13 cellular contexts compared by ENCODE assay signal in genomic region chr5:23084815-23085214, GRCh38.
A peak's percentile ranks its signal among the peaks of the same experiment; 100 is the strongest.
DNase-seq lines count a peak whose midpoint lies in the region; ATAC-seq and TF ChIP-seq lines count a peak whose summit lies in the region.
"Had no signal": no experiment of that assay in that cellular context is flagged by ENCODE, and none has a peak within 500 bp of the region (broad histone marks: within the 10 kb centered on the region; RNA-seq: fewer than 3 reads in every experiment).

No MANE protein-coding gene starts in this region.

- no peaks in the 10 kb centered on the region for H3K36me3 ChIP-seq in Loucy (ENCODE audit: insufficient read depth, low read length)
- H3K36me3 ChIP-seq in endodermal cell (ENCODE audit: control insufficient read depth, insufficient read depth, low read length) = no peaks in the 10 kb centered on the region
- H3K36me3 ChIP-seq: spleen had no signal

- DNase-seq in SKM-1 treated with dmso at 0.1 percent for 144 hours (lab: John Stamatoyannopoulos, UW; ENCODE audit: unreplicated experiment) (peak; percentile 1), SKM-1 (lab: John Stamatoyannopoulos, UW; ENCODE audit: unreplicated experiment) (no peak), RPMI8226 (peak; percentile 15), NCI-H1930 (lab: John Stamatoyannopoulos, UW) (no peak), endodermal cell (no peak)
- no peak for DNase-seq in stimulated activated CD4-positive, alpha-beta T cell treated with anti-CD3 and anti-CD28 coated beads, Interleukin-2, amount 100 ng/mL, for 48 hours
- no peak for DNase-seq in activated T-cell treated with anti-CD3 and anti-CD28 coated beads, Interleukin-2, amount 50 U/mL, for 72 hours
- DNase-seq: activated CD4-positive, alpha-beta T cell treated with anti-CD3 and anti-CD28 coated beads for 1 hour; effector memory CD4-positive, alpha-beta T cell; glutamatergic neuron; left ventricle myocardium superior; spleen had no signal

- H3F3A ChIP-seq in Loucy (ENCODE audit: low read depth) = no peaks in the 10 kb centered on the region

- 72 to 90% methylated on average over 1 to 3 of the region's 3 CpGs for WGBS in endodermal cell (ENCODE audit: insufficient coverage in 1 of 2, insufficient read length in 1 of 2), 2 experiments

- no peak overlapping the region for H3K4me2 ChIP-seq in Loucy (ENCODE audit: low read depth, low read length, poor library complexity, severe bottlenecking)

- no peaks in the 10 kb centered on the region for H3K4me1 ChIP-seq in Loucy (ENCODE audit: insufficient read depth, low read length, poor library complexity, severe bottlenecking)
- no peaks in the 10 kb centered on the region for H3K4me1 ChIP-seq in endodermal cell (ENCODE audit: control insufficient read depth, insufficient read depth, low read length)
- H3K4me1 ChIP-seq: spleen had no signal

- H3K27ac ChIP-seq in endodermal cell (ENCODE audit: low read depth, low read length) = no peak overlapping the region
- H3K27ac ChIP-seq: spleen had no signal

- H4K20me1 ChIP-seq in Loucy (ENCODE audit: insufficient read depth, low read length, poor library complexity, severe bottlenecking) = no peaks in the 10 kb centered on the region

- no peaks in the 10 kb centered on the region for H3K79me2 ChIP-seq in Loucy (ENCODE audit: insufficient read depth, low read length)

- no peaks in the 10 kb centered on the region for H3K27me3 Mint-ChIP-seq in activated T-cell treated with anti-CD3 and anti-CD28 coated beads, Interleukin-2, amount 50 U/mL, for 72 hours (ENCODE audit: low read depth)
- H3K27me3 Mint-ChIP-seq in endodermal cell (ENCODE audit: insufficient read depth) = no peaks in the 10 kb centered on the region

- no peak overlapping the region for H3K4me3 ChIP-seq in Loucy (ENCODE audit: low read length, poor library complexity, severe bottlenecking)
- H3K4me3 ChIP-seq in endodermal cell (ENCODE audit: low read length) = no peak overlapping the region
- H3K4me3 ChIP-seq: spleen had no signal

- no peaks in the 10 kb centered on the region for H3K9me2 ChIP-seq in Loucy (replicated peaks; ENCODE audit: low read depth, low read length)

- no peaks in the 10 kb centered on the region for H3K4me1 Mint-ChIP-seq in activated T-cell treated with anti-CD3 and anti-CD28 coated beads, Interleukin-2, amount 50 U/mL, for 72 hours (ENCODE audit: low read depth)
- no peaks in the 10 kb centered on the region for H3K4me1 Mint-ChIP-seq in endodermal cell

- TF ChIP-seq CTCF in Loucy (conservative IDR thresholded peaks at IDR 0.05; ENCODE audit: low read length) (no peak), endodermal cell (conservative IDR thresholded peaks at IDR 0.05) (no peak)

- H3K9ac ChIP-seq in Loucy (ENCODE audit: low read depth, low read length, poor library complexity, severe bottlenecking) = no peak overlapping the region
- no peak overlapping the region for H3K9ac ChIP-seq in endodermal cell (ENCODE audit: extremely low read depth, low read length, poor library complexity, severe bottlenecking)

- H3K27me3 ChIP-seq in Loucy (ENCODE audit: insufficient read depth, low read length, poor library complexity, severe bottlenecking) (no peaks in the 10 kb centered on the region), endodermal cell (ENCODE audit: control insufficient read depth, insufficient read depth, low read length, poor library complexity, severe bottlenecking) (no peaks in the 10 kb centered on the region)
- H3K27me3 ChIP-seq: spleen had no signal

- peaks cover 5 to 13% of the 10 kb centered on the region in 2 donors for H3K9me3 Mint-ChIP-seq in activated T-cell treated with anti-CD3 and anti-CD28 coated beads, Interleukin-2, amount 50 U/mL, for 72 hours
- H3K9me3 Mint-ChIP-seq in endodermal cell = no peaks in the 10 kb centered on the region

- no peak overlapping the region for H3K4me3 Mint-ChIP-seq in activated T-cell treated with anti-CD3 and anti-CD28 coated beads, Interleukin-2, amount 50 U/mL, for 72 hours
- H3K4me3 Mint-ChIP-seq in endodermal cell = no peak overlapping the region

- ATAC-seq in activated T-cell treated with anti-CD3 and anti-CD28 coated beads, Interleukin-2, amount 50 U/mL, for 72 hours (replicated peaks in 1 of 2) = no peak
- ATAC-seq: left ventricle myocardium superior had no signal

- H3K36me3 Mint-ChIP-seq in activated T-cell treated with anti-CD3 and anti-CD28 coated beads, Interleukin-2, amount 50 U/mL, for 72 hours (ENCODE audit: insufficient read depth in 2 of 2) = no peaks in the 10 kb centered on the region
- H3K36me3 Mint-ChIP-seq in endodermal cell (ENCODE audit: low read depth) = no peaks in the 10 kb centered on the region

- no peaks in the 10 kb centered on the region for H3K9me3 ChIP-seq in Loucy (ENCODE audit: insufficient read depth, low read depth, low read length)
- H3K9me3 ChIP-seq in endodermal cell (ENCODE audit: control insufficient read depth, low read length) = no peaks in the 10 kb centered on the region

- H2AFZ ChIP-seq in Loucy (ENCODE audit: low read length) = peak overlapping the region; percentile 9; the same call in 1 of the 2 replicates

- H3K27ac Mint-ChIP-seq in activated T-cell treated with anti-CD3 and anti-CD28 coated beads, Interleukin-2, amount 50 U/mL, for 72 hours = no peak overlapping the region
- no peak overlapping the region for H3K27ac Mint-ChIP-seq in endodermal cell

Comparison
In these comparisons a context has a peak if more than half of its experiments do, and no peak if none do; other contexts are left out.
1. DNase-seq: peak in SKM-1 treated with dmso at 0.1 percent for 144 hours (single experiment) and RPMI8226 (single experiment); none in SKM-1 (single experiment), NCI-H1930 (0 of 2), stimulated activated CD4-positive, alpha-beta T cell treated with anti-CD3 and anti-CD28 coated beads, Interleukin-2, amount 100 ng/mL, for 48 hours (0 of 2), activated T-cell treated with anti-CD3 and anti-CD28 coated beads, Interleukin-2, amount 50 U/mL, for 72 hours (0 of 2) and endodermal cell (single experiment).